ENCODE assay signal across 8 cellular contexts in the genomic region with DNA sequence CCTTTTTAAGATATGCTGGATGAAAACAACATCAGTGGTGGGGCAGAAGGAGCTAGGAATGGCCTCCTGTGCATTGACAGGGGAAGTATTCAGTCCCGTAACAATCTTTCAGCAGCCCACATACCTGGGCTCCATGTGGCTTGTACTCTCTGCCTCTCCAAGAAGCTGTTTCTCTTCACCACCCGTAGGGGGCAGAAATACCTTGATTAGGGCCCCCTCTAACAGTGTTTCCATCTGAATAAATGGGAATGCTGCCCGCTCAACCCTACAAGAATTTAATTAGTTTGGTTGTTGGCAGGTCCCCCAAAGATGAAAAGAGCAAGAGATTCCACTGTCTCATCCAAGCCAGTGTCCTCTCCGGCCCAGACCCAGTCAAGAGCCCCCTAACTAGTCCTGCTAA.
DNase-seq lines count a peak whose midpoint lies in the region; ATAC-seq and TF ChIP-seq lines count a peak whose summit lies in the region.

No MANE protein-coding gene starts in this region.

- POLR2A ChIA-PET in CD4-positive, alpha-beta memory T cell (lab: Charles Lee; ENCODE audit: partially characterized antibody): no interaction called here

- CTCF ChIA-PET in CD4-positive, alpha-beta memory T cell (lab: Charles Lee; ENCODE audit: partially characterized antibody): interaction anchor here (0.9 to 1.2 kb wide), 4 partner anchors 13 to 342 kb away, joined by 3 to 6 read pairs (median 4); no protein-coding TSS in a partner anchor

- no peaks in the 10 kb centered on the region for H3K9me3 Mint-ChIP-seq in CD4-positive, alpha-beta memory T cell

- no peak overlapping the region for H3K27ac ChIP-seq in left lung
- no peak overlapping the region for H3K27ac ChIP-seq in CD4-positive, alpha-beta memory T cell (ENCODE audit: low read depth, low read length)

- H3K9me3 ChIP-seq in left lung: no peaks in the 10 kb centered on the region
- no peaks in the 10 kb centered on the region for H3K9me3 ChIP-seq in CD4-positive, alpha-beta memory T cell (ENCODE audit: control insufficient read depth in 1 of 2, low read length in 2 of 2)

- H3K36me3 ChIP-seq in left lung: no peaks in the 10 kb centered on the region
- no peaks in the 10 kb centered on the region for H3K36me3 ChIP-seq in CD4-positive, alpha-beta memory T cell (ENCODE audit: insufficient read depth, low read length)

- H3K27ac Mint-ChIP-seq in CD4-positive, alpha-beta memory T cell: no peak overlapping the region

- TF ChIP-seq CTCF in left lung (IDR thresholded peaks at IDR 0.05): peak in 1 of 2 donors; percentile 38

- ATAC-seq in HG02759 (IDR thresholded peaks at IDR 0.05; ENCODE audit: unreplicated experiment) (peak; percentile 74), left lung (peak; percentile 66), left cardiac atrium (no peak)

- no peak overlapping the region for H3K4me3 ChIP-seq in left lung
- H3K4me3 ChIP-seq in CD4-positive, alpha-beta memory T cell (ENCODE audit: low read length in 2 of 2): no peak overlapping the region

- H3K4me1 ChIP-seq in left lung: peaks cover 0 to 24% of the 10 kb centered on the region in 2 donors
- peaks cover 6% of the 10 kb centered on the region for H3K4me1 ChIP-seq in CD4-positive, alpha-beta memory T cell (ENCODE audit: insufficient read depth, low read length)

- intact Hi-C loops in left lung (cut with DNase I) (no loop called here), left cardiac atrium (cut with DNase I) (no loop called here)
- intact Hi-C loops in CD4-positive, alpha-beta memory T cell (cut with micrococcal nuclease): no loop called here

- no peak overlapping the region for H3K4me3 Mint-ChIP-seq in CD4-positive, alpha-beta memory T cell

- DNase-seq in ELF-1 (ENCODE audit: low read depth, low spot score) (peak; percentile 39), SKM-1 treated with dmso at 0.1 percent for 144 hours (lab: John Stamatoyannopoulos, UW; ENCODE audit: unreplicated experiment) (peak; percentile 39), left lung (no peak), ecto neural progenitor cell (ENCODE audit: low spot score) (no peak), left cardiac atrium (no peak), LoVo (ENCODE audit: low spot score) (no peak)
- no peak for DNase-seq in CD4-positive, alpha-beta memory T cell

- H3K36me3 Mint-ChIP-seq in CD4-positive, alpha-beta memory T cell: no peaks in the 10 kb centered on the region

- no peaks in the 10 kb centered on the region for H3K27me3 Mint-ChIP-seq in CD4-positive, alpha-beta memory T cell

- no peaks in the 10 kb centered on the region for H3K27me3 ChIP-seq in left lung
- no peaks in the 10 kb centered on the region for H3K27me3 ChIP-seq in CD4-positive, alpha-beta memory T cell (ENCODE audit: insufficient read depth, low read length)

- H3K4me1 Mint-ChIP-seq in CD4-positive, alpha-beta memory T cell: peaks cover 5 to 18% (median 9%) of the 10 kb centered on the region in 4 donors

Comparison
In these comparisons a context has a peak if more than half of its experiments do, and no peak if none do; other contexts are left out.
1. DNase-seq: peak in ELF-1 (single experiment) and SKM-1 treated with dmso at 0.1 percent for 144 hours (single experiment); none in left lung (0 of 2), ecto neural progenitor cell (single experiment), left cardiac atrium (single experiment), LoVo (single experiment) and CD4-positive, alpha-beta memory T cell (0 of 5).
2. ATAC-seq: peak in HG02759 (single experiment) and left lung (single experiment); none in left cardiac atrium (0 of 2).